ENCODE assay signal across 11 cellular contexts in the genomic region with DNA sequence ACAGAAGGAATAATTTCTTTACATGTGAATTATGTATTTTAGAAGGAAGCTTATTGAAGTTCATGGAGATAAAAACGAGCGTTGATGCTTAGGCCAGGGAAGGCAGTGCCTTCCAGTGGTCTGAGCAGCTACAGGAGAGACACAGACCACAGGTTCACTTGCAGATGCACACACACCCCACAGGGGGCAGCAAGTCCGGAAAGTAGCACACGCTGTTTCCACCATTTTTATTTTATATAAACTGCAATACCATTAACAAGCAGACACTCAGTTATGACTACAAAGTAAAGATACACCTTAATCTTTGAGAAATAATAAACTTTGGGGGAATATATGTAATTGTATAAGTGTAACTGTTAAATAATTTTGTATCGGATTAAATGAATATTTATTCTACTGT. TPM values are rescaled to one million over a fixed set of nuclear protein-coding genes. Genes with fewer than 3 reads are reported as not detected.
A peak's percentile ranks its signal among the peaks of the same experiment; 100 is the strongest.
DNase-seq lines count a peak whose midpoint lies in the region; ATAC-seq and TF ChIP-seq lines count a peak whose summit lies in the region.
"Had no signal": no experiment of that assay in that cellular context is flagged by ENCODE, and none has a peak within 500 bp of the region (broad histone marks: within the 10 kb centered on the region; RNA-seq: fewer than 3 reads in every experiment).

No MANE protein-coding gene starts in this region.

- no peak overlapping the region for H3K4me3 ChIP-seq in OCI-LY7 (ENCODE audit: low read depth, low read length, poor library complexity, severe bottlenecking)
- no peak overlapping the region for H3K4me3 ChIP-seq in fibroblast of villous mesenchyme (ENCODE audit: low read depth, low read length)
- peak overlapping the region; percentile 8 to 37 (median 16) for H3K4me3 ChIP-seq in transverse colon

- H3K4me3 Mint-ChIP-seq in activated CD4-positive, alpha-beta T cell treated with anti-CD3 and anti-CD28 coated beads for 36 hours = no peak overlapping the region
- H3K4me3 Mint-ChIP-seq: activated CD4-positive, alpha-beta T cell treated with anti-CD3 and anti-CD28 coated beads, Interleukin-2, amount 10 ng/mL, durations not matched to agents 7 days and 5 days had no signal

- H3K9me3 Mint-ChIP-seq in activated CD4-positive, alpha-beta T cell treated with anti-CD3 and anti-CD28 coated beads for 36 hours (ENCODE audit: low read depth) = no peaks in the 10 kb centered on the region
- H3K9me3 Mint-ChIP-seq: activated CD4-positive, alpha-beta T cell treated with anti-CD3 and anti-CD28 coated beads, Interleukin-2, amount 10 ng/mL, durations not matched to agents 7 days and 5 days had no signal

- no peak for TF ChIP-seq POLR2A in transverse colon (IDR thresholded peaks at IDR 0.05)

- ATAC-seq in activated CD4-positive, alpha-beta T cell treated with anti-CD3 and anti-CD28 coated beads for 36 hours = no peak
- no peak for ATAC-seq in HG03342 (IDR thresholded peaks at IDR 0.05; ENCODE audit: unreplicated experiment)

- no peaks in the 10 kb centered on the region for H3K36me3 Mint-ChIP-seq in activated CD4-positive, alpha-beta T cell treated with anti-CD3 and anti-CD28 coated beads for 36 hours (ENCODE audit: low read depth)

- WGBS in transverse colon (ENCODE audit: low coverage in 1 of 2), 2 donors = 41 to 54% methylated on average over 3 to 5 of the region's 5 CpGs

- TF ChIP-seq CTCF in OCI-LY7 (conservative IDR thresholded peaks at IDR 0.05; ENCODE audit: low read length) (peak; percentile 69), fibroblast of villous mesenchyme (IDR thresholded peaks at IDR 0.05; ENCODE audit: insufficient read depth, low read depth, low read length) (peak; percentile 41), transverse colon (IDR thresholded peaks at IDR 0.05) (peak; percentile 34 to 78 (median 62))

- POLR2A ChIA-PET in activated CD4-positive, alpha-beta T cell treated with anti-CD3 and anti-CD28 coated beads for 36 hours (lab: Charles Lee) = no interaction called here
- POLR2A ChIA-PET in OCI-LY7 (lab: Charles Lee) = no interaction called here

- no peaks in the 10 kb centered on the region for H3K79me2 ChIP-seq in OCI-LY7 (ENCODE audit: insufficient read depth, low read depth, low read length)

- no peaks in the 10 kb centered on the region for H4K20me1 ChIP-seq in OCI-LY7 (ENCODE audit: insufficient read depth, low read length)

- H3K36me3 ChIP-seq in OCI-LY7 (ENCODE audit: insufficient read depth, low read length) (no peaks in the 10 kb centered on the region), transverse colon (no peaks in the 10 kb centered on the region)

- DNase-seq in activated CD4-positive, alpha-beta T cell treated with anti-CD3 and anti-CD28 coated beads for 36 hours = peak; percentile 17
- DNase-seq in activated CD4-positive, alpha-beta T cell treated with anti-CD3 and anti-CD28 coated beads, Interleukin-2, amount 50 U/mL, for 4 hours = no peak
- peak; percentile 19 for DNase-seq in OCI-LY7 (ENCODE audit: low spot score)
- DNase-seq in fibroblast of villous mesenchyme (ENCODE audit: low read depth) = no peak
- peak; percentile 53 for DNase-seq in transverse colon
- no peak for DNase-seq in dedifferentiated amniotic fluid mesenchymal stem cell (ENCODE audit: extremely low spot score)
- DNase-seq in NCI-H1694 (lab: John Stamatoyannopoulos, UW) = no peak
- DNase-seq: activated CD4-positive, alpha-beta T cell treated with anti-CD3 and anti-CD28 coated beads, Interleukin-2, amount 10 ng/mL, durations not matched to agents 7 days and 5 days; C1 segment of cervical spinal cord; RPMI8226 had no signal

- TF ChIP-seq EP300 in transverse colon (IDR thresholded peaks at IDR 0.05; ENCODE audit: low read depth) = no peak

- no peaks in the 10 kb centered on the region for H3K4me1 ChIP-seq in OCI-LY7 (ENCODE audit: insufficient read depth, low read length, poor library complexity, severe bottlenecking)
- H3K4me1 ChIP-seq in transverse colon = peaks cover 0 to 3% (median 0%) of the 10 kb centered on the region in 4 donors

- H3K27ac ChIP-seq in OCI-LY7 (ENCODE audit: low read depth, low read length, poor library complexity, severe bottlenecking) = no peak overlapping the region
- peak overlapping the region; percentile 75 to 86 (median 78) for H3K27ac ChIP-seq in transverse colon

- no peak overlapping the region for H3K4me2 ChIP-seq in OCI-LY7 (ENCODE audit: low read length)

- in situ Hi-C loops in transverse colon (cut with MboI; ENCODE audit: low pct_ligation_motif_present in 1 of 4, low pct_unique_long_range_greater_than_20kb in 1 of 4, low sequenced_read_pairs in 3 of 4) = no loop called here

- H3K27ac Mint-ChIP-seq in activated CD4-positive, alpha-beta T cell treated with anti-CD3 and anti-CD28 coated beads for 36 hours = no peak overlapping the region
- H3K27ac Mint-ChIP-seq: activated CD4-positive, alpha-beta T cell treated with anti-CD3 and anti-CD28 coated beads, Interleukin-2, amount 10 ng/mL, durations not matched to agents 7 days and 5 days had no signal

- H3K27me3 ChIP-seq in transverse colon = peaks cover 4% of the 10 kb centered on the region

- no peak overlapping the region for H2AFZ ChIP-seq in OCI-LY7 (ENCODE audit: low read length)

- BruUV-seq in OCI-LY7 (replicated peaks; lab: Mats Ljungman, UMichigan) = no TSS peak

- no peaks in the 10 kb centered on the region for H3K4me1 Mint-ChIP-seq in activated CD4-positive, alpha-beta T cell treated with anti-CD3 and anti-CD28 coated beads for 36 hours
- H3K4me1 Mint-ChIP-seq: activated CD4-positive, alpha-beta T cell treated with anti-CD3 and anti-CD28 coated beads, Interleukin-2, amount 10 ng/mL, durations not matched to agents 7 days and 5 days had no signal

- H3K27me3 Mint-ChIP-seq in activated CD4-positive, alpha-beta T cell treated with anti-CD3 and anti-CD28 coated beads for 36 hours = peaks cover 30% of the 10 kb centered on the region

- H3K9me2 ChIP-seq in OCI-LY7 (ENCODE audit: insufficient read depth, low read length) = no peaks in the 10 kb centered on the region

- intact Hi-C loops in activated CD4-positive, alpha-beta T cell treated with anti-CD3 and anti-CD28 coated beads for 36 hours (cut with DNase I, micrococcal nuclease) = no loop called here
- intact Hi-C loops in OCI-LY7 (cut with micrococcal nuclease; ENCODE audit: unreplicated experiment) (no loop called here), transverse colon (cut with DNase I; ENCODE audit: low total_unique reads) (no loop called here)

- no peaks in the 10 kb centered on the region for H3K9me3 ChIP-seq in OCI-LY7 (ENCODE audit: low read length)
- H3K9me3 ChIP-seq in transverse colon = no peaks in the 10 kb centered on the region

- CTCF ChIA-PET in activated CD4-positive, alpha-beta T cell treated with anti-CD3 and anti-CD28 coated beads for 36 hours (lab: Charles Lee) = no interaction called here
- CTCF ChIA-PET in OCI-LY7 (lab: Charles Lee; ENCODE audit: unreplicated experiment) = no interaction called here

RNA-seq across cellular contexts. Expression of gene DACT2, which starts 13.5 kb away (rescaled TPM):
- total RNA-seq in activated CD4-positive, alpha-beta T cell treated with anti-CD3 and anti-CD28 coated beads for 36 hours = under 1 TPM; 0.39 to 0.50 TPM
- total RNA-seq in OCI-LY7 (2014; rRNA removed; shearing (Covaris generic)) = not detected in 2 replicates
- not detected in 2 replicates for total RNA-seq in OCI-LY7 (2022)
- total RNA-seq in fibroblast of villous mesenchyme = not detected in 2 replicates
- 1 to 10 TPM in 2 of 4 donors, not detected in 2; 2.4 to 2.6 TPM for total RNA-seq in transverse colon

Comparison
In these comparisons a context has a peak if more than half of its experiments do, and no peak if none do; other contexts are left out.
1. DNase-seq: peak in activated CD4-positive, alpha-beta T cell treated with anti-CD3 and anti-CD28 coated beads for 36 hours (single experiment), OCI-LY7 (single experiment) and transverse colon (single experiment); none in activated CD4-positive, alpha-beta T cell treated with anti-CD3 and anti-CD28 coated beads, Interleukin-2, amount 50 U/mL, for 4 hours (0 of 2), fibroblast of villous mesenchyme (single experiment), dedifferentiated amniotic fluid mesenchymal stem cell (single experiment) and NCI-H1694 (single experiment).
2. H3K4me3 ChIP-seq: peak in transverse colon (4 of 4); none in OCI-LY7 (single experiment) and fibroblast of villous mesenchyme (single experiment).
3. Peak in every context shown above with its lines, with median percentiles within 50 percentile points of each other: CTCF ChIP-seq.